Comparison of ENCODE assay signal across 1 cellular context in genomic region chr4:48212165-48212564, GRCh38.
TF ChIP-seq lines count a peak whose summit lies in the region.

No MANE protein-coding gene starts in this region.

TF ChIP-seq in GM12878, 131 proteins besides CTCF, POLR2A, EP300 and RAD21 (continued from another document):
- TF ChIP-seq SKIL (IDR thresholded peaks at IDR 0.05; ENCODE audit: low read depth, poor library complexity, severe bottlenecking) (peak; percentile 38), CUX1 (IDR thresholded peaks at IDR 0.05; ENCODE audit: insufficient replicate concordance, low read depth, low read length) (no peak), MEF2A (IDR thresholded peaks at IDR 0.05; ENCODE audit: insufficient read depth, low read depth, low read length) (peak; percentile 63; the same call in 1 of the 2 replicates), BCL3 (IDR thresholded peaks at IDR 0.05; ENCODE audit: borderline replicate concordance, insufficient read depth, low read depth, low read length, poor library complexity, severe bottlenecking) (peak; percentile 49), POU2F2 (IDR thresholded peaks at IDR 0.05; ENCODE audit: borderline replicate concordance, low read depth, low read length) (peak; percentile 54; the same call in 1 of the 3 replicates), ZBED1 (IDR thresholded peaks at IDR 0.05; ENCODE audit: borderline replicate concordance) (0 out of 2 replicates have a peak, but pooled peaks have one; percentile 78), NBN (IDR thresholded peaks at IDR 0.05) (0 out of 2 replicates have a peak, but pooled peaks have one; percentile 65), GABPA (IDR thresholded peaks at IDR 0.05; ENCODE audit: low read depth) (no peak), ZNF687 (IDR thresholded peaks at IDR 0.05) (peak; percentile 17; the same call in 1 of the 2 replicates), ZNF274 (IDR thresholded peaks at IDR 0.05; ENCODE audit: insufficient read depth, insufficient read length) (no peak), IKZF1 (conservative IDR thresholded peaks at IDR 0.05) (peak; percentile 81), RAD51 (IDR thresholded peaks at IDR 0.05) (peak; percentile 18; the same call in 1 of the 2 replicates), MXI1 (IDR thresholded peaks at IDR 0.05; ENCODE audit: low read depth, low read length) (peak; percentile 27; the same call in 1 of the 2 replicates), MAX (IDR thresholded peaks at IDR 0.05; ENCODE audit: low read depth, low read length) (no peak), ZNF622 (IDR thresholded peaks at IDR 0.05) (no peak), POLR2AphosphoS2 (IDR thresholded peaks at IDR 0.05; ENCODE audit: low read depth, low read length) (no peak; the same call in 1 of the 2 replicates), PML (IDR thresholded peaks at IDR 0.05; ENCODE audit: low read length) (peak; percentile 56; the same call in 1 of the 2 replicates)
